Comparison of ENCODE assay signal across 1 cellular context in genomic region chr10:31062856-31063255, GRCh38.
TF ChIP-seq lines count a peak whose summit lies in the region.

No MANE protein-coding gene starts in this region.

TF ChIP-seq in IMR-90, 13 proteins besides CTCF, POLR2A, EP300 and RAD21:
- TF ChIP-seq RCOR1 (IDR thresholded peaks at IDR 0.05; ENCODE audit: insufficient replicate concordance, low read length), result no peak
